ENCODE assay signal across 15 cellular contexts in the genomic region with DNA sequence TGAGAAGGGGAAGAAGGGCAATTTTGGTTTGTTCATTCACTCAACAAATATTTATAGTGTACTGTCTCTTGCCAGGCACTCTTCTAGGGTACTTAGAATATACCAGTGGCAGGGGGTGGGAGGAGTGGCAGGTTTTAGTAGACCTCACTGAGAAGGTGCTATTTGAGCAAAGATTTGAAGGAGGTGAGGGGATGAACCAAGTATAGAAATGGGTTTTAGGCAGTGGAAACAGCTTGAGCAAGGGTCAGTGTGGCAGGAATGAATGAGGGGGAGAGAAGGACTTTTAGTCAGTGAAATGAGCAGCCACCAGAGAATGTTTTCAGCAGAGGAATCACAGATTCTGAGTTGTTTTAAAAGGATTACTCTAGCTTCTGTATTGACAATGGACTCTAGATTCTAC. TPM values are rescaled to one million over a fixed set of nuclear protein-coding genes. Genes with fewer than 3 reads are reported as not detected.
A peak's percentile ranks its signal among the peaks of the same experiment; 100 is the strongest.
DNase-seq lines count a peak whose midpoint lies in the region; ATAC-seq and TF ChIP-seq lines count a peak whose summit lies in the region.
"Had no signal": no experiment of that assay in that cellular context is flagged by ENCODE, and none has a peak within 500 bp of the region (broad histone marks: within the 10 kb centered on the region; RNA-seq: fewer than 3 reads in every experiment).

No MANE protein-coding gene starts in this region.

- H3K36me3 ChIP-seq in SU-DHL-6 (ENCODE audit: low read length) (peaks cover 11% of the 10 kb centered on the region), gastrocnemius medialis (peaks cover 0 to 3% of the 10 kb centered on the region in 2 donors), stomach (peaks cover 5 to 35% (median 31%) of the 10 kb centered on the region in 4 donors)

- H3K9ac ChIP-seq in SU-DHL-6 (ENCODE audit: low read length) = peak overlapping the region; percentile 14; the same call in 1 of the 2 replicates

- H3K9me2 ChIP-seq in SU-DHL-6 (replicated peaks; ENCODE audit: insufficient read depth, low read length) = no peaks in the 10 kb centered on the region

- TF ChIP-seq POLR2A in gastrocnemius medialis (IDR thresholded peaks at IDR 0.05) (no peak), stomach (IDR thresholded peaks at IDR 0.05) (no peak)

- no peak for TF ChIP-seq CTCF in SU-DHL-6 (IDR thresholded peaks at IDR 0.05; ENCODE audit: insufficient read depth, low read length, poor library complexity, severe bottlenecking)
- no peak for TF ChIP-seq CTCF in glutamatergic neuron (IDR thresholded peaks at IDR 0.05; ENCODE audit: partially characterized antibody, unreplicated experiment)
- TF ChIP-seq CTCF in gastrocnemius medialis (IDR thresholded peaks at IDR 0.05 in 4 of 5, conservative IDR thresholded peaks at IDR 0.05 in 1 of 5) = no peak
- no peak for TF ChIP-seq CTCF in stomach (IDR thresholded peaks at IDR 0.05)
- no peak for TF ChIP-seq CTCF in osteocyte (IDR thresholded peaks at IDR 0.05)

- TF ChIP-seq EP300 in stomach (IDR thresholded peaks at IDR 0.05) = no peak

- in situ Hi-C loops in gastrocnemius medialis (cut with MboI; ENCODE audit: low sequenced_read_pairs in 4 of 4) = no loop called here

- H3K27ac Mint-ChIP-seq in stimulated activated naive CD8-positive, alpha-beta T cell treated with anti-CD3 and anti-CD28 coated beads, Interleukin-15, Interleukin-2, amounts not matched to agents 100 ng/mL and 50 ng/mL, for 24 hours = peak overlapping the region; percentile 77
- H3K27ac Mint-ChIP-seq in glutamatergic neuron (ENCODE audit: unreplicated experiment) (no peak overlapping the region), osteocyte (ENCODE audit: unreplicated experiment) (no peak overlapping the region)

- peaks cover 61% of the 10 kb centered on the region for H3K36me3 Mint-ChIP-seq in stimulated activated naive CD8-positive, alpha-beta T cell treated with anti-CD3 and anti-CD28 coated beads, Interleukin-15, Interleukin-2, amounts not matched to agents 100 ng/mL and 50 ng/mL, for 24 hours (ENCODE audit: low read depth)
- H3K36me3 Mint-ChIP-seq in glutamatergic neuron (ENCODE audit: unreplicated experiment) (no peaks in the 10 kb centered on the region), osteocyte (ENCODE audit: unreplicated experiment) (no peaks in the 10 kb centered on the region)

- H3K9me3 ChIP-seq in SU-DHL-6 (ENCODE audit: insufficient read depth, low read length) (no peaks in the 10 kb centered on the region), gastrocnemius medialis (no peaks in the 10 kb centered on the region), stomach (no peaks in the 10 kb centered on the region)

- no peak overlapping the region for H3K4me3 ChIP-seq in SU-DHL-6 (ENCODE audit: insufficient read depth, low read length, poor library complexity, severe bottlenecking)
- no peak overlapping the region for H3K4me3 ChIP-seq in gastrocnemius medialis
- no peak overlapping the region for H3K4me3 ChIP-seq in stomach
- H3K4me3 ChIP-seq: lung had no signal

- H3K27ac ChIP-seq in SU-DHL-6 (ENCODE audit: low read depth, low read length) (peak overlapping the region; percentile 93), gastrocnemius medialis (no peak overlapping the region), stomach (peak overlapping the region in 1 of 5 donors; percentile 27)
- H3K27ac ChIP-seq: C4-2B had no signal

- peaks cover 48% of the 10 kb centered on the region for H3K4me1 Mint-ChIP-seq in stimulated activated naive CD8-positive, alpha-beta T cell treated with anti-CD3 and anti-CD28 coated beads, Interleukin-15, Interleukin-2, amounts not matched to agents 100 ng/mL and 50 ng/mL, for 24 hours (ENCODE audit: low read depth)
- H3K4me1 Mint-ChIP-seq in glutamatergic neuron (ENCODE audit: low read depth, unreplicated experiment) (no peaks in the 10 kb centered on the region), osteocyte (ENCODE audit: unreplicated experiment) (peaks cover 13% of the 10 kb centered on the region)

- no peaks in the 10 kb centered on the region for H3K9me3 Mint-ChIP-seq in stimulated activated naive CD8-positive, alpha-beta T cell treated with anti-CD3 and anti-CD28 coated beads, Interleukin-15, Interleukin-2, amounts not matched to agents 100 ng/mL and 50 ng/mL, for 24 hours
- H3K9me3 Mint-ChIP-seq in glutamatergic neuron (ENCODE audit: unreplicated experiment) = no peaks in the 10 kb centered on the region
- no peaks in the 10 kb centered on the region for H3K9me3 Mint-ChIP-seq in osteocyte (ENCODE audit: unreplicated experiment)

- no peak for DNase-seq in stimulated activated naive CD8-positive, alpha-beta T cell treated with anti-CD3 and anti-CD28 coated beads, Interleukin-15, Interleukin-2, amounts not matched to agents 100 U/mL and 50 U/mL, for 24 hours
- DNase-seq in glutamatergic neuron (no peak), gastrocnemius medialis (no peak), stomach (no peak), osteocyte (ENCODE audit: extremely low spot score, unreplicated experiment) (no peak), RPMI8226 (no peak)
- DNase-seq: NCI-H345; posterior cingulate gyrus; stimulated activated CD4-positive, alpha-beta T cell treated with anti-CD3 and anti-CD28 coated beads, Interleukin-1b, Interleukin-23, amount 100 ng/mL, for 48 hours had no signal

- peaks cover 22% of the 10 kb centered on the region for H3K79me2 ChIP-seq in SU-DHL-6 (ENCODE audit: insufficient read depth, low read length)

- peak overlapping the region; percentile 66 for H3K4me3 Mint-ChIP-seq in stimulated activated naive CD8-positive, alpha-beta T cell treated with anti-CD3 and anti-CD28 coated beads, Interleukin-15, Interleukin-2, amounts not matched to agents 100 ng/mL and 50 ng/mL, for 24 hours
- peak overlapping the region; percentile 27 for H3K4me3 Mint-ChIP-seq in glutamatergic neuron (ENCODE audit: unreplicated experiment)
- no peak overlapping the region for H3K4me3 Mint-ChIP-seq in osteocyte (ENCODE audit: unreplicated experiment)

- peaks cover 3 to 8% of the 10 kb centered on the region in 2 donors for H3K4me1 ChIP-seq in gastrocnemius medialis
- H3K4me1 ChIP-seq in stomach = peaks cover 7 to 26% (median 13%) of the 10 kb centered on the region in 4 donors

- peak overlapping the region; percentile 96 for H3K4me2 ChIP-seq in SU-DHL-6 (ENCODE audit: low read depth, low read length, poor library complexity, severe bottlenecking)

- H3F3A ChIP-seq in SU-DHL-6 (ENCODE audit: insufficient read depth) = peaks cover 30% of the 10 kb centered on the region

- no peaks in the 10 kb centered on the region for H3K27me3 Mint-ChIP-seq in stimulated activated naive CD8-positive, alpha-beta T cell treated with anti-CD3 and anti-CD28 coated beads, Interleukin-15, Interleukin-2, amounts not matched to agents 100 ng/mL and 50 ng/mL, for 24 hours
- H3K27me3 Mint-ChIP-seq in glutamatergic neuron (ENCODE audit: unreplicated experiment) (no peaks in the 10 kb centered on the region), osteocyte (ENCODE audit: unreplicated experiment) (no peaks in the 10 kb centered on the region)

- H2AFZ ChIP-seq in SU-DHL-6 (ENCODE audit: low read depth, low read length, severe bottlenecking) = no peak overlapping the region

- no peak for ATAC-seq in stimulated activated naive CD8-positive, alpha-beta T cell treated with anti-CD3 and anti-CD28 coated beads, Interleukin-15, Interleukin-2, amounts not matched to agents 100 U/mL and 50 U/mL, for 24 hours
- no peak for ATAC-seq in gastrocnemius medialis

- H3K27me3 ChIP-seq in SU-DHL-6 (ENCODE audit: low read length) (no peaks in the 10 kb centered on the region), gastrocnemius medialis (no peaks in the 10 kb centered on the region), stomach (no peaks in the 10 kb centered on the region)

- H4K20me1 ChIP-seq in SU-DHL-6 (ENCODE audit: low read depth, low read length) = no peaks in the 10 kb centered on the region

- intact Hi-C loops in gastrocnemius medialis (cut with DNase I; ENCODE audit: low total_unique reads) = loop anchor here (5.0 kb wide), 1 partner anchor 257 kb away; the partner anchor contains the start of gene ZBTB39
- intact Hi-C loops in stomach (cut with DNase I; ENCODE audit: low total_unique reads) = no loop called here

RNA-seq across cellular contexts. Expression of gene PRIM1, which starts 2.3 kb away (rescaled TPM):
- total RNA-seq in glutamatergic neuron (ENCODE audit: unreplicated experiment) (11.3 TPM), gastrocnemius medialis (1 to 10 TPM; 3.2 to 5.9 (median 3.7) TPM), stomach (10 to 100 TPM in 3 of 5 donors, 1 to 10 TPM in 1, not detected in 1; 5.2 to 45.5 (median 16.8) TPM), osteocyte (5.6 and 6.2 TPM in 2 replicates)
- 1 to 10 TPM; 4.3 to 5.7 (median 5.0) TPM for polyA plus RNA-seq in stomach

RNA-seq across cellular contexts. Expression of gene HSD17B6, which starts 13.3 kb away (rescaled TPM):
- 1.5 TPM for total RNA-seq in glutamatergic neuron (ENCODE audit: unreplicated experiment)
- 1 to 10 TPM in 3 of 4 donors, not detected in 1; 1.2 to 2.3 (median 1.6) TPM for total RNA-seq in gastrocnemius medialis
- 1 to 10 TPM in 4 of 5 donors, not detected in 1; 4.4 to 8.0 (median 6.2) TPM for total RNA-seq in stomach
- 10 to 100 TPM in 1 of 3 donors, 1 to 10 TPM in 2; 4.9 to 11.3 (median 5.4) TPM for polyA plus RNA-seq in stomach
- 1.1 and 1.3 TPM in 2 replicates for total RNA-seq in osteocyte
- total RNA-seq: cardiac septum, endothelial cell of umbilical vein had no signal

RNA-seq across cellular contexts. Expression of gene NACA, which starts 24.8 kb away (rescaled TPM):
- total RNA-seq in glutamatergic neuron (ENCODE audit: unreplicated experiment) (589 TPM), gastrocnemius medialis (100 to 1,000 TPM; 225 to 438 (median 398) TPM), stomach (1,000 to 10,000 TPM in 2 of 5 donors, 100 to 1,000 TPM in 3; 366 to 1,322 (median 558) TPM), osteocyte (767 and 791 TPM in 2 replicates)
- 1,000 to 10,000 TPM; 1,626 to 2,450 (median 1,999) TPM for polyA plus RNA-seq in stomach
